Comparison of ENCODE assay signal across 2 cellular contexts in genomic region chr10:33116293-33116697, GRCh38.
A peak's percentile ranks its signal among the peaks of the same experiment; 100 is the strongest.
TF ChIP-seq lines count a peak whose summit lies in the region.

No MANE protein-coding gene starts in this region.

TF ChIP-seq in K562, 482 proteins besides CTCF, POLR2A, EP300 and RAD21 (continued from another document):
- TF ChIP-seq E2F4 (CRISPR knock-in tag; IDR thresholded peaks at IDR 0.05; ENCODE audit: low read depth) (no peak), ZNF668 (CRISPR knock-in tag; IDR thresholded peaks at IDR 0.05) (no peak)

TF ChIP-seq in HepG2, 621 proteins besides CTCF, POLR2A, EP300 and RAD21 (continued from another document):
- TF ChIP-seq THRA (CRISPR knock-in tag; IDR thresholded peaks at IDR 0.05; ENCODE audit: borderline replicate concordance) (no peak), ARID5B (CRISPR knock-in tag; IDR thresholded peaks at IDR 0.05) (0 out of 2 replicates have a peak, but pooled peaks have one; percentile 18), STAG1 (CRISPR knock-in tag; IDR thresholded peaks at IDR 0.05) (peak; percentile 69), FOSL2 (CRISPR knock-in tag; IDR thresholded peaks at IDR 0.05) (0 out of 2 replicates have a peak, but pooled peaks have one; percentile 7), HNF4A (CRISPR knock-in tag; IDR thresholded peaks at IDR 0.05) (peak; percentile 16; the same call in 1 of the 2 replicates), ZBTB7B (CRISPR knock-in tag; IDR thresholded peaks at IDR 0.05) (peak; percentile 85), ZSCAN21 (CRISPR knock-in tag; IDR thresholded peaks at IDR 0.05; ENCODE audit: borderline replicate concordance) (no peak), NFE2 (CRISPR knock-in tag; IDR thresholded peaks at IDR 0.05) (no peak), THAP11 (CRISPR knock-in tag; IDR thresholded peaks at IDR 0.05) (no peak), ZNF660 (CRISPR knock-in tag; IDR thresholded peaks at IDR 0.05; ENCODE audit: borderline replicate concordance, low read depth) (no peak), SNRNP70 (IDR thresholded peaks at IDR 0.05; ENCODE audit: low read depth, low read length) (no peak), ERF (CRISPR knock-in tag; IDR thresholded peaks at IDR 0.05) (0 out of 2 replicates have a peak, but pooled peaks have one; percentile 41)
